In genomic region chr1:68496680-68497357, GRCh38 we compare ENCODE assay signal across 8 cellular contexts. TPM values are rescaled to one million over a fixed set of nuclear protein-coding genes. Genes with fewer than 3 reads are reported as not detected.
A peak's percentile ranks its signal among the peaks of the same experiment; 100 is the strongest.
DNase-seq lines count a peak whose midpoint lies in the region; ATAC-seq, FAIRE-seq and TF ChIP-seq lines count a peak whose summit lies in the region.

Gene DEPDC1 (minus strand): TSS chr1:68497082. CDS start chr1:68496999, 83 bp downstream.

- H3K27me3 Mint-ChIP-seq in activated CD8-positive, alpha-beta memory T cell treated with anti-CD3 and anti-CD28 coated beads, Interleukin-2, amount 10 ng/mL, durations not matched to agents 7 days and 5 days, result peaks cover 24% of the 10 kb centered on the region

- peaks cover 0 to 5% of the 10 kb centered on the region in 2 experiments for H3K36me3 ChIP-seq in endothelial cell of umbilical vein (ENCODE audit: control insufficient read depth in 2 of 2, extremely low read depth in 1 of 2, insufficient read depth in 2 of 2, low read length in 2 of 2)

- FAIRE-seq in endothelial cell of umbilical vein (lab: Jason Lieb, UNC), result peak; percentile 85

- peak within 1 kb of the TSS; percentile 93 for H3K27ac Mint-ChIP-seq in activated CD8-positive, alpha-beta memory T cell treated with anti-CD3 and anti-CD28 coated beads, Interleukin-2, amount 10 ng/mL, durations not matched to agents 7 days and 5 days

- dilution Hi-C loops in endothelial cell of umbilical vein (cut with MboI; ENCODE audit: extremely low pct_ligation_motif_present, low sequenced_read_pairs), result no loop called here

- peaks cover 32% of the 10 kb centered on the region for H3K79me2 ChIP-seq in endothelial cell of umbilical vein (ENCODE audit: control insufficient read depth, insufficient read depth, low read length)

- CTCF ChIA-PET in activated CD8-positive, alpha-beta memory T cell treated with anti-CD3 and anti-CD28 coated beads, Interleukin-2, amount 10 ng/mL, durations not matched to agents 7 days and 5 days (lab: Charles Lee), result no interaction called here
- CTCF ChIA-PET in endothelial cell of umbilical vein (lab: Charles Lee), result interaction anchor here (0.7 to 1.6 kb wide), 13 partner anchors 9 to 1241 kb away, joined by 3 to 7 read pairs (median 3); no protein-coding TSS in a partner anchor

- H3K27me3 ChIP-seq in endothelial cell of umbilical vein (ENCODE audit: control insufficient read depth in 2 of 2, insufficient read depth in 2 of 2, low read length in 2 of 2), result no peaks in the 10 kb centered on the region

- intact Hi-C loops in endothelial cell of umbilical vein (cut with micrococcal nuclease), result loop anchor here (1.0 to 10.0 kb wide), 7 partner anchors 20 to 1858 kb away; partner anchors contain the start of genes ANKRD13C, LRRC7 and WLS

- ATAC-seq in activated CD8-positive, alpha-beta memory T cell treated with anti-CD3 and anti-CD28 coated beads, Interleukin-2, amount 10 ng/mL, durations not matched to agents 7 days and 5 days, result peak; percentile 98

- peak within 1 kb of the TSS; percentile 97 for H3K9ac ChIP-seq in endothelial cell of umbilical vein (replicated peaks; ENCODE audit: extremely low read depth, insufficient read depth, low read length)

- H2AFZ ChIP-seq in endothelial cell of umbilical vein (ENCODE audit: low read depth, low read length), result peak within 1 kb of the TSS; percentile 100

- TF ChIP-seq CTCF in GM20000 (IDR thresholded peaks at IDR 0.05; ENCODE audit: extremely low read depth, missing control alignments) (no peak), endothelial cell of umbilical vein (IDR thresholded peaks at IDR 0.05; ENCODE audit: extremely low read depth in 1 of 2, insufficient read depth in 1 of 2, low read depth in 1 of 2, low read length in 2 of 2) (no peak)

- TF ChIP-seq POLR2A in endothelial cell of umbilical vein (IDR thresholded peaks at IDR 0.05; ENCODE audit: low read depth, low read length), result peak; percentile 10

- peaks cover 5% of the 10 kb centered on the region for H3K9me3 Mint-ChIP-seq in activated CD8-positive, alpha-beta memory T cell treated with anti-CD3 and anti-CD28 coated beads, Interleukin-2, amount 10 ng/mL, durations not matched to agents 7 days and 5 days (ENCODE audit: low read depth)

- peak within 1 kb of the TSS; percentile 93 for H3K4me3 Mint-ChIP-seq in activated CD8-positive, alpha-beta memory T cell treated with anti-CD3 and anti-CD28 coated beads, Interleukin-2, amount 10 ng/mL, durations not matched to agents 7 days and 5 days

- no peaks in the 10 kb centered on the region for H3K9me3 ChIP-seq in endothelial cell of umbilical vein (replicated peaks; ENCODE audit: control insufficient read depth, insufficient read depth, low read length)

- POLR2A ChIA-PET in endothelial cell of umbilical vein (lab: Charles Lee), result no interaction called here

- peak within 1 kb of the TSS; percentile 87 for H3K27ac ChIP-seq in endothelial cell of umbilical vein (ENCODE audit: insufficient read depth, low read depth, low read length)

- H3K4me1 Mint-ChIP-seq in activated CD8-positive, alpha-beta memory T cell treated with anti-CD3 and anti-CD28 coated beads, Interleukin-2, amount 10 ng/mL, durations not matched to agents 7 days and 5 days, result peaks cover 33% of the 10 kb centered on the region

- peak within 1 kb of the TSS; percentile 60 to 100 (median 99) for H3K4me3 ChIP-seq in endothelial cell of umbilical vein (replicated peaks in 1 of 3; ENCODE audit: insufficient read depth in 1 of 3, low read depth in 1 of 3, low read length in 3 of 3)

- H3K36me3 Mint-ChIP-seq in activated CD8-positive, alpha-beta memory T cell treated with anti-CD3 and anti-CD28 coated beads, Interleukin-2, amount 10 ng/mL, durations not matched to agents 7 days and 5 days, result peaks cover 18% of the 10 kb centered on the region

- peak within 1 kb of the TSS; percentile 99 for H3K4me2 ChIP-seq in endothelial cell of umbilical vein (ENCODE audit: insufficient read depth, low read length)

- BruUV-seq in endothelial cell of umbilical vein (replicated peaks; lab: Mats Ljungman, UMichigan), result TSS peak; percentile 66

- H4K20me1 ChIP-seq in endothelial cell of umbilical vein (replicated peaks; ENCODE audit: control insufficient read depth, extremely low read depth, insufficient read depth, low read length), result no peaks in the 10 kb centered on the region

- no peaks in the 10 kb centered on the region for H3K9me1 ChIP-seq in endothelial cell of umbilical vein (replicated peaks; ENCODE audit: control insufficient read depth, extremely low read depth, insufficient read depth, low read length)

- DNase-seq in COLO829 (ENCODE audit: low spot score) (peak; percentile 83), GM20000 (ENCODE audit: low spot score) (peak; percentile 91), HS-5 (ENCODE audit: low read depth) (peak; percentile 86), NOMO-1 treated with DMSO at 0.1 percent for 48 hours (lab: John Stamatoyannopoulos, UW; ENCODE audit: unreplicated experiment) (peak; percentile 85), endothelial cell of umbilical vein (ENCODE audit: low read depth, low spot score) (peak; percentile 95), middle frontal gyrus (ENCODE audit: extremely low spot score, low spot score) (peak; percentile 80)
- peak; percentile 91 for DNase-seq in activated CD8-positive, alpha-beta memory T cell treated with anti-CD3 and anti-CD28 coated beads, Interleukin-2, amount 10 ng/mL, durations not matched to agents 7 days and 5 days
- peak; percentile 27 to 56 for DNase-seq in stimulated activated CD8-positive, alpha-beta memory T cell treated with anti-CD3 and anti-CD28 coated beads, Interleukin-2, amount 100 ng/mL, for 1 hour (ENCODE audit: low read depth in 2 of 2)

- H3K4me1 ChIP-seq in endothelial cell of umbilical vein (ENCODE audit: control insufficient read depth, extremely low read depth, insufficient read depth, low read length), result peaks cover 22% of the 10 kb centered on the region

TF ChIP-seq in endothelial cell of umbilical vein, 7 proteins besides CTCF, POLR2A, EP300 and RAD21:
- peak; percentile 90 for TF ChIP-seq MAX (IDR thresholded peaks at IDR 0.05; ENCODE audit: insufficient read depth, insufficient read length)
- peak; percentile 72 for TF ChIP-seq POLR2AphosphoS5 (IDR thresholded peaks at IDR 0.05; ENCODE audit: insufficient read depth, low read depth, low read length)
- no peak for TF ChIP-seq MYC (IDR thresholded peaks at IDR 0.05; ENCODE audit: low read depth, low read length)

RNA-seq across cellular contexts. Expression of gene DEPDC1, which starts in this region (rescaled TPM):
- total RNA-seq in activated CD8-positive, alpha-beta memory T cell treated with anti-CD3 and anti-CD28 coated beads, Interleukin-2, amount 10 ng/mL, durations not matched to agents 7 days and 5 days, result 10 to 100 TPM; 28.3 to 31.0 TPM
- total RNA-seq in endothelial cell of umbilical vein, result 26.0 and 30.4 TPM in 2 replicates
- 3.9 and 5.5 TPM in 2 replicates for polyA plus RNA-seq in endothelial cell of umbilical vein
- polyA plus RNA-seq in endothelial cell of umbilical vein (2011; cell fraction: cytosol; rRNA removed), result 8.0 and 8.1 TPM in 2 replicates
- polyA plus RNA-seq in endothelial cell of umbilical vein (2011; cell fraction: nucleus; rRNA removed), result 5.8 and 11.4 TPM in 2 replicates
- 5.1 and 14.8 TPM in 2 replicates for polyA plus RNA-seq in endothelial cell of umbilical vein (2012)
- 5.0 and 6.0 TPM in 2 replicates for polyA minus RNA-seq in endothelial cell of umbilical vein
- 52.7 TPM for polyA minus RNA-seq in endothelial cell of umbilical vein (2011; cell fraction: cytosol; rRNA and poly(A)+ RNA removed)
- polyA minus RNA-seq in endothelial cell of umbilical vein (2011; cell fraction: nucleus; rRNA and poly(A)+ RNA removed), result 5.9 and 9.0 TPM in 2 replicates

Comparison
In these comparisons a context has a peak if more than half of its experiments do, and no peak if none do; other contexts are left out.
1. Peak in every context shown above with its lines: DNase-seq, ATAC-seq, H3K4me3 ChIP-seq and H3K27ac ChIP-seq.
2. DNase-seq: peak in every context shown above with its lines; median percentile 95 in endothelial cell of umbilical vein; 91 in GM20000; 91 in activated CD8-positive, alpha-beta memory T cell treated with anti-CD3 and anti-CD28 coated beads, Interleukin-2, amount 10 ng/mL, durations not matched to agents 7 days and 5 days; 86 in HS-5; 85 in NOMO-1 treated with DMSO at 0.1 percent for 48 hours; 83 in COLO829; 80 in middle frontal gyrus; 42 in stimulated activated CD8-positive, alpha-beta memory T cell treated with anti-CD3 and anti-CD28 coated beads, Interleukin-2, amount 100 ng/mL, for 1 hour.